ENCODE assay signal across 12 cellular contexts in the genomic region with DNA sequence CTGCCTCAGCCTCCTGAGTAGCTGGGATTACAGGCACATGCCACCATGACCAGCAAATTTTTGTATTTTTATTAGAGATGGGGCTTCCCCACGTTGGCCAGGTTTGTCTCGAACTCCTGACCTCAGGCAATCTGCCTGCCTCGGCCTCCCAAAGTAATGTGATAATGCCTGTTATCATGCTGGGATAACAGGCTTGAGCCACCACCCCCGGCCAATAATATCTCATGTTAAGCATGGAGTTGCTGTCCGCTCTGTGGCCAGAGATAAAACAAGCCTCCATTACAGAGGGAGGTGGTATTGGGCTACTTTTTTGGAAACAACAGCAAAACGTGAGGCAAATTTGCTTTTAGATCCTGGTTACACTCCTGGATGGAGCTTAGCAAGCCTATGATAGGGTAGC. TPM values are rescaled to one million over a fixed set of nuclear protein-coding genes. Genes with fewer than 3 reads are reported as not detected.
"Had no signal": no experiment of that assay in that cellular context is flagged by ENCODE, and none has a peak within 500 bp of the region (broad histone marks: within the 10 kb centered on the region; RNA-seq: fewer than 3 reads in every experiment).

No MANE protein-coding gene starts in this region.

RNA-seq across cellular contexts. Expression of gene ALG1L2, which starts 32.9 kb away (rescaled TPM):
- total RNA-seq: activated naive CD4-positive, alpha-beta T cell treated with anti-CD3 and anti-CD28 coated beads for 36 hours; activated T-cell treated with anti-CD3 and anti-CD28 coated beads, Interleukin-2, amount 50 U/mL, for 72 hours; activated T-helper 1 cell treated with anti-CD3 and anti-CD28 coated beads, Interleukin-12 subunit alpha, Interleukin-12 subunit beta, Interleukin-2, Interleukin-4 antibody, amounts not matched to agents 30 ng/mL and 10 ng/mL and 1 ng/mL, durations not matched to agents 14 hours and 24 hours and 36 hours; activated T-helper 2 cell treated with anti-CD3 and anti-CD28 coated beads, Interferon-gamma antibody, Interleukin-2, Interleukin-4, amounts not matched to agents 10 μg/mL and 5 μg/mL and 100 μg/mL, durations not matched to agents 14 hours and 24 hours and 36 hours; ascending aorta; body of pancreas; bronchial epithelial cell; cardiac muscle cell; cardiac septum had no signal
- polyA plus RNA-seq: adipose tissue, adrenal gland, aorta had no signal
